ENCODE assay signal across 9 cellular contexts in the genomic region with DNA sequence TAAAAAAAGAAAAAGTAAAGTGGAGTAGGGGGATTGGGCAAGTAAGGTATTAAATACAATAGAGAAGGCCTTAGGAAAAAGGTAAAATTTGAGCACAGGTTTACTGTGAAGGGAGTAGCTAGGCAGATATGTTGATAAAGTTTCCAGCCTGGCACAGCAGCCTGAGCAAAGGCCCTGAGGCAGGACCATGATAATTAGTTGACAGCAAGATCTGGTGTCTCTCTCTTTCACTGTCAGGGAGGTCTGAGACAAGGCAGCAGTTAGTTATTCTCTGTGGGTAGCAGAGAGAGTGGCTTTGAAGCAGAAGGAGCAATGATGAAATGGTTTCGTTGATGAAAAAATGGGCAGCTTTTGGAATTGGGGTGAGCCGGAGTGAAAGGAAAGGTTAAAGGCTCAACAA.
"Had no signal": no experiment of that assay in that cellular context is flagged by ENCODE, and none has a peak within 500 bp of the region (broad histone marks: within the 10 kb centered on the region; RNA-seq: fewer than 3 reads in every experiment).

No MANE protein-coding gene starts in this region.

- H3K4me3 Mint-ChIP-seq: H9, HFFc6, IgD-negative memory B cell had no signal

- H3K9ac ChIP-seq: KMS-11 had no signal

- H3K4me2 ChIP-seq: KMS-11 had no signal

- H3K27ac Mint-ChIP-seq: HFFc6, IgD-negative memory B cell had no signal

- FAIRE-seq: H54, HTR-8/SVneo had no signal

- H3K27ac ChIP-seq: KMS-11 had no signal

- H3K4me1 Mint-ChIP-seq: IgD-negative memory B cell had no signal

- H3K27me3 Mint-ChIP-seq: IgD-negative memory B cell had no signal

- H3K9me3 Mint-ChIP-seq: H9, HFFc6, IgD-negative memory B cell had no signal

- DNase-seq: GOT3, H9, HCEC 1CT, HFFc6, KBM-7 had no signal
